22 cellular contexts compared by ENCODE assay signal in the genomic region with DNA sequence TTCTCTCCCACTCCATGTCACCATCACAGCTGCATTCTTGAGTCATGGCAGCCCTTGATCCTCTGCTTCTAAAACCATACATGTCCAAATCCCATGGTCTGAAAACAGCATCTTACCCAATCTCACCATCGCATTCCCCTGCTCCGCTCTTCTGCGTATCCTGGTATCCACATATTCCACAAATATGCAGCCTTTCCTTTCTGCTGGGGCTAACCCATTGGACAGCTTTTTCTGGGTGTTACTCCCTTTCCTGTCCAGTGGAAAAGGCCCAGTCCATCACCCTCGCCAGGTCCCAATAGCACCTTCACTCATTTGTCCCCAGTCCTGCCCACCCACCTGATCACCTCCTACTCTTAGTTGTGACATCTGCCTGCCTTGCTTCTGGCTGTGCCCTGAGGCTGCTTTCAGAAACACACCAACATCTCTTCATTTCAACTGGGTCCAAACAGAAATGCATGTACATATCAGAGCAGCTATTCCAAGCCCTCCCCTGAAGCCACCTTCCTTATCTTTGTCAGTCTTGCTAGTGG.
"Had no signal": no experiment of that assay in that cellular context is flagged by ENCODE, and none has a peak within 500 bp of the region (broad histone marks: within the 10 kb centered on the region; RNA-seq: fewer than 3 reads in every experiment).

No MANE protein-coding gene starts in this region.

- H3K9me3 Mint-ChIP-seq: dendritic cell treated with granulocyte-macrophage colony-stimulating factor and Interleukin-4, amounts not matched to agents 40 ng/mL and 50 ng/mL, for 4 days; effector memory CD8-positive, alpha-beta T cell; mesothelial cell of epicardium; natural killer cell treated with Interleukin-12 subunit alpha and Interleukin-12 subunit beta and Interleukin-15 and Interleukin-18, amount 100 ng/mL, for 72 hours; neural crest cell; stimulated activated memory B cell treated with anti-CD40 and anti-IgM and Interleukin-4, amounts not matched to agents 10 μg/mL and 1 μg/mL and 100 μg/mL, for 72 hours; type B pancreatic cell had no signal

- DNase-seq: colonic mucosa; effector memory CD8-positive, alpha-beta T cell; kidney; left lung; mesenchymal stem cell; mucosa of descending colon; naive B cell; right cardiac atrium; stimulated activated CD4-positive, alpha-beta T cell treated with anti-CD3 and anti-CD28 coated beads, Interleukin-4, amount 100 ng/mL, for 4 hours; stimulated activated naive CD8-positive, alpha-beta T cell treated with anti-CD3 and anti-CD28 coated beads, Interleukin-15, Interleukin-2, amounts not matched to agents 100 U/mL and 50 U/mL, for 24 hours; substantia nigra; testis; tibial artery had no signal

- H3K27me3 ChIP-seq: colonic mucosa, testis had no signal

- H3K4me1 Mint-ChIP-seq: mesothelial cell of epicardium; naive B cell; stimulated activated memory B cell treated with anti-CD40 and anti-IgM and Interleukin-4, amounts not matched to agents 10 μg/mL and 1 μg/mL and 100 μg/mL, for 72 hours had no signal

- H3K4me1 ChIP-seq: colonic mucosa, left lung, prostate gland, spleen, testis, tibial artery had no signal

- H3K36me3 Mint-ChIP-seq: mesothelial cell of epicardium; naive B cell; natural killer cell treated with Interleukin-12 subunit alpha and Interleukin-12 subunit beta and Interleukin-15 and Interleukin-18, amount 100 ng/mL, for 72 hours; stimulated activated memory B cell treated with anti-CD40 and anti-IgM and Interleukin-4, amounts not matched to agents 10 μg/mL and 1 μg/mL and 100 μg/mL, for 72 hours; type B pancreatic cell had no signal

- H3K27ac ChIP-seq: colonic mucosa, left lung, prostate gland, skin epidermis, spleen, testis, tibial artery had no signal

- H3K4me3 Mint-ChIP-seq: dendritic cell treated with granulocyte-macrophage colony-stimulating factor and Interleukin-4, amounts not matched to agents 40 ng/mL and 50 ng/mL, for 4 days; effector memory CD8-positive, alpha-beta T cell; mesothelial cell of epicardium; naive B cell; natural killer cell treated with Interleukin-12 subunit alpha and Interleukin-12 subunit beta and Interleukin-15 and Interleukin-18, amount 100 ng/mL, for 72 hours; neural crest cell; stimulated activated memory B cell treated with anti-CD40 and anti-IgM and Interleukin-4, amounts not matched to agents 10 μg/mL and 1 μg/mL and 100 μg/mL, for 72 hours; type B pancreatic cell had no signal

- H3K4me3 ChIP-seq: colonic mucosa, left lung, mucosa of descending colon, prostate gland, skin epidermis, spleen, testis, tibial artery had no signal

- H3K9me3 ChIP-seq: colonic mucosa, mucosa of descending colon, prostate gland, spleen, testis, tibial artery had no signal

- H3K36me3 ChIP-seq: colonic mucosa, left lung, prostate gland, spleen, tibial artery had no signal

- H3K27ac Mint-ChIP-seq: dendritic cell treated with granulocyte-macrophage colony-stimulating factor and Interleukin-4, amounts not matched to agents 40 ng/mL and 50 ng/mL, for 4 days; effector memory CD8-positive, alpha-beta T cell; mesothelial cell of epicardium; stimulated activated memory B cell treated with anti-CD40 and anti-IgM and Interleukin-4, amounts not matched to agents 10 μg/mL and 1 μg/mL and 100 μg/mL, for 72 hours; type B pancreatic cell had no signal
